Comparison of ENCODE assay signal across 17 cellular contexts in the genomic region with DNA sequence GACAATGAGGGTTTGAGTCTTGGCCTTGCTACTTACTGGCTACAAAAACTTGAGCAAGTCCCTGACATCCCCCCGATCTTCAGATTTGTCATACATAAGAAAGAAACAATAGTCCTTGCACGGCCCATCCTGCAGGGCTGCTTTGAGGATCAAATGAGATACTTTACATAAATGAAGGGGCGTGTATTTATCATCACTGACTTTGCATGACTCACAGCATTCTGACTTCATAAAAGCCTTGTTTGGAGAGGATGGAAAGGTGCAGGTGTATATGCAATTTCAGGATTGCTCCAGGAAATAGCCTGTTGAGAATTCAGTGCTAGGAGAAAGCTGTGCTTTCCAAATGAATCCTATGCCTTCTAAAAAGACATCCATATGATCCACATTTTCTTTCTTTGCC.
"Had no signal": no experiment of that assay in that cellular context is flagged by ENCODE, and none has a peak within 500 bp of the region (broad histone marks: within the 10 kb centered on the region; RNA-seq: fewer than 3 reads in every experiment).

No MANE protein-coding gene starts in this region.

- H3K9me3 ChIP-seq: gastrocnemius medialis, pancreas, sigmoid colon had no signal

- DNase-seq: activated CD4-positive, alpha-beta T cell treated with anti-CD3 and anti-CD28 coated beads, Interleukin-2, amount 50 U/mL, for 48 hours; activated naive CD4-positive, alpha-beta T cell treated with anti-CD3 and anti-CD28 coated beads for 36 hours; activated naive CD8-positive, alpha-beta T cell treated with anti-CD3 and anti-CD28 coated beads, Interleukin-2, amount 50 U/mL, for 24 hours; activated T-cell treated with anti-CD3 and anti-CD28 coated beads, Interleukin-2, amount 50 U/mL, for 1 hour; aorta; effector memory CD4-positive, alpha-beta T cell; gastrocnemius medialis; heart right ventricle; naive thymus-derived CD4-positive, alpha-beta T cell; pancreas; sigmoid colon; spleen; stimulated activated naive CD8-positive, alpha-beta T cell treated with anti-CD3 and anti-CD28 coated beads, Interleukin-15, amount 100 ng/mL, for 72 hours; WERI-Rb-1 had no signal

- H3K27ac ChIP-seq: gastrocnemius medialis, heart right ventricle, pancreas, sigmoid colon, spleen, WERI-Rb-1 had no signal

- H3K27ac Mint-ChIP-seq: activated naive CD4-positive, alpha-beta T cell treated with anti-CD3 and anti-CD28 coated beads for 36 hours; activated naive CD8-positive, alpha-beta T cell treated with anti-CD3 and anti-CD28 coated beads, Interleukin-2, amount 50 U/mL, for 24 hours; activated T-helper 2 cell treated with anti-CD3 and anti-CD28 coated beads, Interferon-gamma antibody, Interleukin-2, Interleukin-4, amounts not matched to agents 10 μg/mL and 5 μg/mL and 100 μg/mL, durations not matched to agents 14 hours and 24 hours and 36 hours; dendritic cell treated with granulocyte-macrophage colony-stimulating factor and Interleukin-4, amounts not matched to agents 40 ng/mL and 50 ng/mL, for 4 days; naive thymus-derived CD4-positive, alpha-beta T cell; stimulated activated naive CD8-positive, alpha-beta T cell treated with anti-CD3 and anti-CD28 coated beads, Interleukin-15, amount 100 ng/mL, for 72 hours; type B pancreatic cell had no signal

- H3K4me1 ChIP-seq: gastrocnemius medialis, pancreas, sigmoid colon, spleen had no signal

- H3K36me3 Mint-ChIP-seq: type B pancreatic cell had no signal

- H3K4me1 Mint-ChIP-seq: activated naive CD8-positive, alpha-beta T cell treated with anti-CD3 and anti-CD28 coated beads, Interleukin-2, amount 50 U/mL, for 24 hours; naive thymus-derived CD4-positive, alpha-beta T cell; stimulated activated naive CD8-positive, alpha-beta T cell treated with anti-CD3 and anti-CD28 coated beads, Interleukin-15, amount 100 ng/mL, for 72 hours had no signal

- H3K27me3 Mint-ChIP-seq: dendritic cell treated with granulocyte-macrophage colony-stimulating factor and Interleukin-4, amounts not matched to agents 40 ng/mL and 50 ng/mL, for 4 days; stimulated activated naive CD8-positive, alpha-beta T cell treated with anti-CD3 and anti-CD28 coated beads, Interleukin-15, amount 100 ng/mL, for 72 hours had no signal

- ATAC-seq: activated naive CD8-positive, alpha-beta T cell treated with anti-CD3 and anti-CD28 coated beads, Interleukin-2, amount 50 U/mL, for 24 hours; gastrocnemius medialis; heart right ventricle; naive thymus-derived CD4-positive, alpha-beta T cell; pancreas; stimulated activated naive CD8-positive, alpha-beta T cell treated with anti-CD3 and anti-CD28 coated beads, Interleukin-15, amount 100 ng/mL, for 72 hours had no signal

- H3K4me3 Mint-ChIP-seq: activated naive CD4-positive, alpha-beta T cell treated with anti-CD3 and anti-CD28 coated beads for 36 hours; activated naive CD8-positive, alpha-beta T cell treated with anti-CD3 and anti-CD28 coated beads, Interleukin-2, amount 50 U/mL, for 24 hours; dendritic cell treated with granulocyte-macrophage colony-stimulating factor and Interleukin-4, amounts not matched to agents 40 ng/mL and 50 ng/mL, for 4 days; naive thymus-derived CD4-positive, alpha-beta T cell; stimulated activated naive CD8-positive, alpha-beta T cell treated with anti-CD3 and anti-CD28 coated beads, Interleukin-15, amount 100 ng/mL, for 72 hours; type B pancreatic cell had no signal

- H3K4me3 ChIP-seq: gastrocnemius medialis, heart right ventricle, pancreas, sigmoid colon, spleen had no signal

- H3K9me3 Mint-ChIP-seq: activated naive CD8-positive, alpha-beta T cell treated with anti-CD3 and anti-CD28 coated beads, Interleukin-2, amount 50 U/mL, for 24 hours; activated T-helper 2 cell treated with anti-CD3 and anti-CD28 coated beads, Interferon-gamma antibody, Interleukin-2, Interleukin-4, amounts not matched to agents 10 μg/mL and 5 μg/mL and 100 μg/mL, durations not matched to agents 14 hours and 24 hours and 36 hours; dendritic cell treated with granulocyte-macrophage colony-stimulating factor and Interleukin-4, amounts not matched to agents 40 ng/mL and 50 ng/mL, for 4 days; stimulated activated naive CD8-positive, alpha-beta T cell treated with anti-CD3 and anti-CD28 coated beads, Interleukin-15, amount 100 ng/mL, for 72 hours had no signal

- H3K36me3 ChIP-seq: gastrocnemius medialis, heart right ventricle, pancreas, sigmoid colon, spleen, WERI-Rb-1 had no signal

- FAIRE-seq: pancreas had no signal

- H3K27me3 ChIP-seq: gastrocnemius medialis, pancreas, sigmoid colon, spleen had no signal
